10 cellular contexts compared by ENCODE assay signal in genomic region chr2:161245237-161245505, GRCh38.
A peak's percentile ranks its signal among the peaks of the same experiment; 100 is the strongest.
DNase-seq lines count a peak whose midpoint lies in the region; ATAC-seq, FAIRE-seq and TF ChIP-seq lines count a peak whose summit lies in the region.
"Had no signal": no experiment of that assay in that cellular context is flagged by ENCODE, and none has a peak within 500 bp of the region (broad histone marks: within the 10 kb centered on the region; RNA-seq: fewer than 3 reads in every experiment).

No MANE protein-coding gene starts in this region.

- peaks cover 25% of the 10 kb centered on the region for H3K4me1 ChIP-seq in CD8-positive, alpha-beta T cell (ENCODE audit: insufficient read depth, low read length)
- H3K4me1 ChIP-seq in mucosa of descending colon (ENCODE audit: low read depth): no peaks in the 10 kb centered on the region
- H3K4me1 ChIP-seq in right cardiac atrium (ENCODE audit: control insufficient read depth, insufficient read depth, low read length): no peaks in the 10 kb centered on the region

- peaks cover 6% of the 10 kb centered on the region for H3K27me3 Mint-ChIP-seq in CD8-positive, alpha-beta T cell (ENCODE audit: low read depth)
- no peaks in the 10 kb centered on the region for H3K27me3 Mint-ChIP-seq in IgD-negative memory B cell

- intact Hi-C loops in CD8-positive, alpha-beta T cell (cut with DNase I, micrococcal nuclease): loop anchor here (2.0 to 10.0 kb wide), 3 partner anchors 84 to 840 kb away; partner anchors contain the start of gene TANK (in 1 of the 2)
- intact Hi-C loops in mucosa of descending colon (cut with DNase I, micrococcal nuclease): no loop called here
- intact Hi-C loops in right cardiac atrium (cut with DNase I): no loop called here

- WGBS in right cardiac atrium: 80% methylated on average over 5 of the region's 5 CpGs

- POLR2A ChIA-PET in CD8-positive, alpha-beta T cell (lab: Charles Lee): interaction anchor here (0.6 to 0.9 kb wide), 2 partner anchors 63 to 1089 kb away, joined by 3 read pairs; partner anchors contain the start of gene PSMD14

- H3K9me3 ChIP-seq in CD8-positive, alpha-beta T cell (ENCODE audit: low read length): no peaks in the 10 kb centered on the region
- H3K9me3 ChIP-seq in mucosa of descending colon (no peaks in the 10 kb centered on the region), right cardiac atrium (ENCODE audit: control insufficient read depth, low read length) (no peaks in the 10 kb centered on the region)

- H3K27ac ChIP-seq in CD8-positive, alpha-beta T cell (ENCODE audit: low read depth, low read length): peak overlapping the region; percentile 55
- no peak overlapping the region for H3K27ac ChIP-seq in right cardiac atrium (ENCODE audit: low read length)
- H3K27ac ChIP-seq: epithelial cell of prostate had no signal

- peak overlapping the region; percentile 54 for H3K4me3 ChIP-seq in CD8-positive, alpha-beta T cell (ENCODE audit: low read depth, low read length)
- H3K4me3 ChIP-seq in bronchial epithelial cell (ENCODE audit: low read depth, low read length) (peak overlapping the region; percentile 53), mucosa of descending colon (peak overlapping the region; percentile 29), right cardiac atrium (ENCODE audit: low read length) (no peak overlapping the region)

- DNase-seq in CD8-positive, alpha-beta T cell: no peak
- no peak for DNase-seq in bronchial epithelial cell (ENCODE audit: low read depth)
- no peak for DNase-seq in mucosa of descending colon
- DNase-seq in iPS-NIHi7 (ENCODE audit: extremely low spot score): no peak
- DNase-seq in right cardiac atrium: no peak
- no peak for DNase-seq in NOMO-1 treated with DMSO at 0.1 percent for 48 hours (lab: John Stamatoyannopoulos, UW; ENCODE audit: unreplicated experiment)
- DNase-seq: COR-L47 had no signal

- H3K9me3 Mint-ChIP-seq in CD8-positive, alpha-beta T cell: no peaks in the 10 kb centered on the region
- H3K9me3 Mint-ChIP-seq in IgD-negative memory B cell: no peaks in the 10 kb centered on the region

- H3K4me3 Mint-ChIP-seq in CD8-positive, alpha-beta T cell: peak overlapping the region; percentile 89
- H3K4me3 Mint-ChIP-seq in IgD-negative memory B cell: peak overlapping the region; percentile 85 to 96 (median 94)

- H3K36me3 Mint-ChIP-seq in CD8-positive, alpha-beta T cell: peaks cover 4% of the 10 kb centered on the region
- no peaks in the 10 kb centered on the region for H3K36me3 Mint-ChIP-seq in IgD-negative memory B cell

- no peak for ATAC-seq in CD8-positive, alpha-beta T cell
- ATAC-seq in mucosa of descending colon (no peak), right cardiac atrium (no peak), GM21367 (IDR thresholded peaks at IDR 0.05; ENCODE audit: unreplicated experiment) (no peak)

- CTCF ChIA-PET in CD8-positive, alpha-beta T cell (lab: Charles Lee): interaction anchor here (1.0 kb wide), 1 partner anchor 19 kb away, joined by 3 read pairs; no protein-coding TSS in a partner anchor

- H3K4me1 Mint-ChIP-seq in CD8-positive, alpha-beta T cell (ENCODE audit: low read depth): peaks cover 58% of the 10 kb centered on the region
- peaks cover 41 to 58% (median 53%) of the 10 kb centered on the region in 3 donors for H3K4me1 Mint-ChIP-seq in IgD-negative memory B cell

- no peak for FAIRE-seq in bronchial epithelial cell (lab: Jason Lieb, UNC)

- H3K36me3 ChIP-seq in CD8-positive, alpha-beta T cell (ENCODE audit: insufficient read depth, low read length): no peaks in the 10 kb centered on the region
- no peaks in the 10 kb centered on the region for H3K36me3 ChIP-seq in bronchial epithelial cell (ENCODE audit: control insufficient read depth, insufficient read depth, low read length)
- H3K36me3 ChIP-seq in mucosa of descending colon (ENCODE audit: low read depth): no peaks in the 10 kb centered on the region

- H3K27ac Mint-ChIP-seq in CD8-positive, alpha-beta T cell: peak overlapping the region; percentile 94
- peak overlapping the region; percentile 68 to 98 (median 95) for H3K27ac Mint-ChIP-seq in IgD-negative memory B cell

- H3K27me3 ChIP-seq in CD8-positive, alpha-beta T cell (ENCODE audit: insufficient read depth, low read length): no peaks in the 10 kb centered on the region
- H3K27me3 ChIP-seq in bronchial epithelial cell (ENCODE audit: control insufficient read depth, insufficient read depth, low read length) (no peaks in the 10 kb centered on the region), right cardiac atrium (ENCODE audit: control insufficient read depth, insufficient read depth) (peaks cover 3% of the 10 kb centered on the region)

- no peak for TF ChIP-seq CTCF in CD8-positive, alpha-beta T cell (IDR thresholded peaks at IDR 0.05)
- no peak for TF ChIP-seq CTCF in bronchial epithelial cell (IDR thresholded peaks at IDR 0.05; ENCODE audit: insufficient read depth, low read length, severe bottlenecking)
- no peak for TF ChIP-seq CTCF in mucosa of descending colon (IDR thresholded peaks at IDR 0.05)

Comparison
In these comparisons a context has a peak if more than half of its experiments do, and no peak if none do; other contexts are left out.
1. intact Hi-C loops: an anchor here in CD8-positive, alpha-beta T cell (2.0 to 10.0 kb wide); none called in mucosa of descending colon and right cardiac atrium.